In the genomic region with DNA sequence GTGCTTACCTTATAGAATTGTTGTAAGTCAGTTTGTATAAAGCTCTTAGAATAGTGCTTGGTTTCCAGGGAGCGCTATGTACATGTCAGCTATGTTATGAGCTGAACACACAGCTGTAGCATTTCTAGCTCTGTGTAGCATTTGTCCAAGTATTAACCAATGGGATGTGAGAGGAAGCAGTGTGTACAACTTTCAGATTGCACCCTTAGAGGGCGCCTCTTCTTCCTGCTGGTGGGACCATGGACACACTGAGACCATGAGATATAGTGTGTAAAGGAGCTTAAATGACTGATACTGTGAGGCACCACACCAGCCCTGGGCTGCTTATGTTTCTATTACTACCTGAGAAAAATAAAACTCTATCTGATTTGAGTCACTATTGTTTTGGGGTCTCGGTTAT, we compare ENCODE assay signal across 21 cellular contexts.
DNase-seq lines count a peak whose midpoint lies in the region; TF ChIP-seq lines count a peak whose summit lies in the region.
"Had no signal": no experiment of that assay in that cellular context is flagged by ENCODE, and none has a peak within 500 bp of the region (broad histone marks: within the 10 kb centered on the region; RNA-seq: fewer than 3 reads in every experiment).

No MANE protein-coding gene starts in this region.

- CTCF ChIA-PET in MCF 10A (lab: Yijun Ruan, JAX): interaction anchor here (0.7 to 1.5 kb wide), 2 partner anchors 9 to 1494 kb away, joined by 3 to 7 read pairs; no protein-coding TSS in a partner anchor
- CTCF ChIA-PET in activated CD4-positive, alpha-beta memory T cell treated with anti-CD3 and anti-CD28 coated beads, Interleukin-2, amount 10 ng/mL, durations not matched to agents 7 days and 5 days (lab: Charles Lee): no interaction called here

- no peaks in the 10 kb centered on the region for H3K36me3 Mint-ChIP-seq in MCF 10A (ENCODE audit: insufficient read depth, unreplicated experiment)
- H3K36me3 Mint-ChIP-seq in activated CD4-positive, alpha-beta memory T cell treated with anti-CD3 and anti-CD28 coated beads, Interleukin-2, amount 10 ng/mL, durations not matched to agents 7 days and 5 days (ENCODE audit: low read depth): no peaks in the 10 kb centered on the region
- H3K36me3 Mint-ChIP-seq: activated naive CD4-positive, alpha-beta T cell treated with anti-CD3 and anti-CD28 coated beads, Interleukin-2, amount 10 ng/mL, durations not matched to agents 7 days and 5 days; CD14-positive monocyte; IgD-negative memory B cell had no signal

- peak; percentile 2 for DNase-seq in MCF 10A (ENCODE audit: unreplicated experiment)
- DNase-seq in breast epithelium (ENCODE audit: low spot score in 2 of 2): no peak
- DNase-seq in Jurkat, Clone E6-1 (ENCODE audit: low read depth, low spot score): peak; percentile 4
- DNase-seq in WERI-Rb-1: no peak
- no peak for DNase-seq in activated CD4-positive, alpha-beta memory T cell treated with anti-CD3 and anti-CD28 coated beads, Interleukin-2, amount 10 ng/mL, durations not matched to agents 7 days and 5 days
- no peak for DNase-seq in effector CD8-positive, alpha-beta T cell (lab: John Stamatoyannopoulos, UW)
- DNase-seq in mesenteric fat pad (ENCODE audit: low spot score): no peak
- DNase-seq in cardiac septum (ENCODE audit: low spot score): no peak
- DNase-seq: activated naive CD4-positive, alpha-beta T cell treated with anti-CD3 and anti-CD28 coated beads, Interleukin-2, amount 10 ng/mL, durations not matched to agents 7 days and 5 days; activated T-cell treated with anti-CD3 and anti-CD28 coated beads, Interleukin-2, amount 50 U/mL, for 48 hours; DMS79 treated with DMSO at 0.1 percent for 48 hours; kidney; mammary epithelial cell; NCI-H1694 treated with DMSO at 0.1 percent for 48 hours; NCI-H526 treated with DMSO at 0.1 percent for 48 hours; occipital lobe; substantia nigra had no signal

- BruUV-seq in MCF 10A (replicated peaks; lab: Mats Ljungman, UMichigan): no TSS peak

- H3K36me3 ChIP-seq in breast epithelium (no peaks in the 10 kb centered on the region), WERI-Rb-1 (no peaks in the 10 kb centered on the region)

- no peaks in the 10 kb centered on the region for H3K9me3 Mint-ChIP-seq in MCF 10A (ENCODE audit: unreplicated experiment)
- no peaks in the 10 kb centered on the region for H3K9me3 Mint-ChIP-seq in activated CD4-positive, alpha-beta memory T cell treated with anti-CD3 and anti-CD28 coated beads, Interleukin-2, amount 10 ng/mL, durations not matched to agents 7 days and 5 days
- H3K9me3 Mint-ChIP-seq: central memory CD8-positive, alpha-beta T cell had no signal

- H3K4me3 ChIP-seq in breast epithelium (no peak overlapping the region), WERI-Rb-1 (ENCODE audit: low read depth, low read length) (no peak overlapping the region)
- no peak overlapping the region for H3K4me3 ChIP-seq in Jurkat, Clone E6-1 (ENCODE audit: low read length)

- H3K27me3 Mint-ChIP-seq in MCF 10A (ENCODE audit: insufficient read depth, unreplicated experiment): peaks cover 9% of the 10 kb centered on the region
- peaks cover 3% of the 10 kb centered on the region for H3K27me3 Mint-ChIP-seq in activated CD4-positive, alpha-beta memory T cell treated with anti-CD3 and anti-CD28 coated beads, Interleukin-2, amount 10 ng/mL, durations not matched to agents 7 days and 5 days
- H3K27me3 Mint-ChIP-seq: activated naive CD4-positive, alpha-beta T cell treated with anti-CD3 and anti-CD28 coated beads, Interleukin-2, amount 10 ng/mL, durations not matched to agents 7 days and 5 days; IgD-negative memory B cell had no signal

- no peaks in the 10 kb centered on the region for H3K4me1 Mint-ChIP-seq in MCF 10A (ENCODE audit: insufficient read depth, unreplicated experiment)
- no peaks in the 10 kb centered on the region for H3K4me1 Mint-ChIP-seq in activated CD4-positive, alpha-beta memory T cell treated with anti-CD3 and anti-CD28 coated beads, Interleukin-2, amount 10 ng/mL, durations not matched to agents 7 days and 5 days
- H3K4me1 Mint-ChIP-seq: activated naive CD4-positive, alpha-beta T cell treated with anti-CD3 and anti-CD28 coated beads, Interleukin-2, amount 10 ng/mL, durations not matched to agents 7 days and 5 days; central memory CD8-positive, alpha-beta T cell; IgD-negative memory B cell had no signal

- intact Hi-C loops in MCF 10A (cut with micrococcal nuclease): no loop called here
- intact Hi-C loops in breast epithelium (cut with DNase I; ENCODE audit: low total_unique reads): no loop called here
- intact Hi-C loops in cardiac septum (cut with DNase I): no loop called here

- H3K9me3 ChIP-seq in breast epithelium: no peaks in the 10 kb centered on the region
- H3K9me3 ChIP-seq in WERI-Rb-1 (ENCODE audit: severe bottlenecking): no peaks in the 10 kb centered on the region

- H3K27me3 ChIP-seq in breast epithelium: no peaks in the 10 kb centered on the region
- H3K27me3 ChIP-seq in WERI-Rb-1 (ENCODE audit: insufficient read depth, low read depth, severe bottlenecking): peaks cover 40% of the 10 kb centered on the region

- POLR2A ChIA-PET in MCF 10A (lab: Yijun Ruan, JAX): no interaction called here
- POLR2A ChIA-PET in activated CD4-positive, alpha-beta memory T cell treated with anti-CD3 and anti-CD28 coated beads, Interleukin-2, amount 10 ng/mL, durations not matched to agents 7 days and 5 days (lab: Charles Lee): no interaction called here

- H3K27ac ChIP-seq in breast epithelium (no peak overlapping the region), WERI-Rb-1 (no peak overlapping the region)
- H3K27ac ChIP-seq: HL-60 had no signal

- TF ChIP-seq CTCF in MCF 10A (IDR thresholded peaks at IDR 0.05; ENCODE audit: unreplicated experiment) (no peak), breast epithelium (IDR thresholded peaks at IDR 0.05) (no peak), WERI-Rb-1 (IDR thresholded peaks at IDR 0.05; ENCODE audit: low read depth, low read length) (peak; percentile 17; the same call in 1 of the 2 replicates)

- H3K4me1 ChIP-seq in breast epithelium: no peaks in the 10 kb centered on the region

- no peak for TF ChIP-seq POLR2A in breast epithelium (IDR thresholded peaks at IDR 0.05)

- H3K4me3 Mint-ChIP-seq in MCF 10A (ENCODE audit: unreplicated experiment): no peak overlapping the region
- H3K4me3 Mint-ChIP-seq in activated CD4-positive, alpha-beta memory T cell treated with anti-CD3 and anti-CD28 coated beads, Interleukin-2, amount 10 ng/mL, durations not matched to agents 7 days and 5 days: no peak overlapping the region
- H3K4me3 Mint-ChIP-seq: activated naive CD4-positive, alpha-beta T cell treated with anti-CD3 and anti-CD28 coated beads, Interleukin-2, amount 10 ng/mL, durations not matched to agents 7 days and 5 days; CD14-positive monocyte; central memory CD8-positive, alpha-beta T cell; IgD-negative memory B cell had no signal

- H3K27ac Mint-ChIP-seq in MCF 10A (ENCODE audit: low read depth, unreplicated experiment): no peak overlapping the region
- H3K27ac Mint-ChIP-seq in activated CD4-positive, alpha-beta memory T cell treated with anti-CD3 and anti-CD28 coated beads, Interleukin-2, amount 10 ng/mL, durations not matched to agents 7 days and 5 days: no peak overlapping the region
- H3K27ac Mint-ChIP-seq: activated naive CD4-positive, alpha-beta T cell treated with anti-CD3 and anti-CD28 coated beads, Interleukin-2, amount 10 ng/mL, durations not matched to agents 7 days and 5 days; CD14-positive monocyte; IgD-negative memory B cell had no signal

Comparison
In these comparisons a context has a peak if more than half of its experiments do, and no peak if none do; other contexts are left out.
1. DNase-seq: peak in MCF 10A (single experiment) and Jurkat, Clone E6-1 (single experiment); none in breast epithelium (0 of 2), WERI-Rb-1 (single experiment), activated CD4-positive, alpha-beta memory T cell treated with anti-CD3 and anti-CD28 coated beads, Interleukin-2, amount 10 ng/mL, durations not matched to agents 7 days and 5 days (single experiment), effector CD8-positive, alpha-beta T cell (single experiment), mesenteric fat pad (single experiment) and cardiac septum (single experiment).